Comparison of ENCODE assay signal across 8 cellular contexts in the genomic region with DNA sequence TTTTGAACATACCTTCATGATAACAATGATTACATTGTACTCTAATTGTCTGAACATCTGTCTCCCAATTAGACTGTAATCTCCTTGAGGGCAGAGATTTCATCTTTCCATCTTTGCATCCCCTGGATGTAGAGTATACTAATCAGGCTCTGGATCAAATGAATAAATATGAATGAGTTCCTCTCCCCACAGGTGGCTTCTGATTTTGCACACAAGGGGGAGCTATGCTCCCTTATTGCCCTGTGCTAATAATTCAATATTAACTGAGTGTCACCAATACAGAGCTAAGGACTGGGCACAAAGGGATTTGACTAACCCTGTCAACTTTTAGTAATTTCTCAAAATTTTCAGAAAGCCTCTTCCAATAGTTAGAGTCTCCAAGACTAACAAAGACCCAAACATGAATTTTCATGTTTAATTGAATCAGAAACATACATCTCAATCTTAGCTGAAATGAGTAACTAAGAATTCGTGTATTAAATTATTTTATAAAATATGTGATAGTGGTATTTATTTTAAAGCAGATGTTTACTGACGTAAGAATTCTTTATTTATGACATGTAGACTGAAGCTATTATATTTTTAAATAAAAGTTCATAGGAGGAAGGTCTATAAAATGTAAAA. TPM values are rescaled to one million over a fixed set of nuclear protein-coding genes. Genes with fewer than 3 reads are reported as not detected.
DNase-seq lines count a peak whose midpoint lies in the region; ATAC-seq and TF ChIP-seq lines count a peak whose summit lies in the region.

No MANE protein-coding gene starts in this region.

- no peak overlapping the region for H3K27ac ChIP-seq in HCT116 (ENCODE audit: low read depth, low read length)
- H3K27ac ChIP-seq in esophagus squamous epithelium = no peak overlapping the region
- H3K27ac ChIP-seq in suprapubic skin = no peak overlapping the region

- peaks cover 16% of the 10 kb centered on the region for H3K36me3 Mint-ChIP-seq in T-helper 17 cell (ENCODE audit: low read depth)

- intact Hi-C loops in HCT116 (cut with micrococcal nuclease) = loop anchor here (10.0 kb wide), 1 partner anchor 162 kb away; no protein-coding TSS in a partner anchor
- intact Hi-C loops in esophagus squamous epithelium (cut with DNase I) = no loop called here

- no peaks in the 10 kb centered on the region for H3K9me2 ChIP-seq in HCT116 (ENCODE audit: insufficient read depth)

- CTCF ChIA-PET in HCT116 (lab: Charles Lee) = interaction anchor here (0.6 to 2.3 kb wide), 21 partner anchors 9 to 487 kb away, joined by 3 to 60 read pairs (median 3); a partner anchor contains a TSS

- H3K27ac Mint-ChIP-seq in T-helper 17 cell = no peak overlapping the region

- RAD21 ChIA-PET in HCT116 (lab: Charles Lee; ENCODE audit: low non-redundant PET in 1 of 2, low total read pairs in 2 of 2, uncharacterized antibody in 2 of 2, unreplicated experiment in 2 of 2) = interaction anchor here (0.6 to 1.7 kb wide), 5 partner anchors 8 to 273 kb away, joined by 3 to 8 read pairs (median 3); no protein-coding TSS in a partner anchor

- no peak overlapping the region for H2AFZ ChIP-seq in HCT116 (ENCODE audit: low read depth, low read length, poor library complexity, severe bottlenecking)

- TF ChIP-seq POLR2A in HCT116 (IDR thresholded peaks at IDR 0.05; ENCODE audit: borderline replicate concordance, extremely low read depth, insufficient read depth, insufficient read length) = no peak
- TF ChIP-seq POLR2A in esophagus squamous epithelium (IDR thresholded peaks at IDR 0.05) = no peak
- TF ChIP-seq POLR2A in suprapubic skin (IDR thresholded peaks at IDR 0.05) = no peak

- peak; percentile 59 for DNase-seq in D341Med (ENCODE audit: low spot score)
- DNase-seq in HCT116 (ENCODE audit: low read depth, low spot score) = peak; percentile 36
- DNase-seq in T-helper 17 cell = peak in 1 of 3 donors; percentile 36
- DNase-seq in esophagus squamous epithelium (lab: John Stamatoyannopoulos, UW) = no peak
- DNase-seq in suprapubic skin (ENCODE audit: low spot score in 2 of 2) = no peak
- no peak for DNase-seq in epidermal melanocyte (ENCODE audit: insufficient read length, low spot score)
- no peak for DNase-seq in UCSD-AML1 (lab: John Stamatoyannopoulos, UW; ENCODE audit: unreplicated experiment)

- TF ChIP-seq RAD21 in HCT116 (IDR thresholded peaks at IDR 0.05; ENCODE audit: low read depth) = peak; percentile 68

- H3K36me3 ChIP-seq in HCT116 (ENCODE audit: control insufficient read depth in 1 of 2, insufficient read depth in 2 of 2, low read length in 2 of 2) (no peaks in the 10 kb centered on the region), esophagus squamous epithelium (peaks cover 0 to 14% (median 0%) of the 10 kb centered on the region in 3 donors), suprapubic skin (no peaks in the 10 kb centered on the region)

- BruUV-seq in HCT116 (replicated peaks; lab: Mats Ljungman, UMichigan) = no TSS peak

- H3K27me3 ChIP-seq in HCT116 (ENCODE audit: insufficient read depth, low read length) (no peaks in the 10 kb centered on the region), esophagus squamous epithelium (peaks cover 0 to 68% (median 2%) of the 10 kb centered on the region in 4 donors), suprapubic skin (peaks cover 8% of the 10 kb centered on the region)

- 58 to 71% methylated on average over 2 of the region's 2 CpGs for WGBS in esophagus squamous epithelium, 2 donors
- WGBS in suprapubic skin = 85% methylated on average over 2 of the region's 2 CpGs

- no peak for TF ChIP-seq EP300 in suprapubic skin (IDR thresholded peaks at IDR 0.05)

- ATAC-seq in HCT116 = peak; percentile 57
- ATAC-seq in T-helper 17 cell = peak; percentile 77
- ATAC-seq in GM18858 (IDR thresholded peaks at IDR 0.05; ENCODE audit: unreplicated experiment) = no peak

- H3K4me1 ChIP-seq in HCT116 (ENCODE audit: control insufficient read depth in 1 of 2, insufficient read depth in 2 of 2, low read length in 2 of 2) (peaks cover 9 to 22% of the 10 kb centered on the region in 2 experiments), esophagus squamous epithelium (peaks cover 0 to 83% (median 8%) of the 10 kb centered on the region in 3 donors), suprapubic skin (peaks cover 23% of the 10 kb centered on the region)

- H3K4me2 ChIP-seq in HCT116 (ENCODE audit: low read length) = no peak overlapping the region

- peaks cover 3% of the 10 kb centered on the region for H3K4me1 Mint-ChIP-seq in T-helper 17 cell

- H3K4me3 Mint-ChIP-seq in T-helper 17 cell = no peak overlapping the region

- H3K9ac ChIP-seq in HCT116 (ENCODE audit: low read length) = no peak overlapping the region

- H3K27me3 Mint-ChIP-seq in T-helper 17 cell = peaks cover 77% of the 10 kb centered on the region

- peak; percentile 71 to 92 (median 78) for TF ChIP-seq CTCF in HCT116 (IDR thresholded peaks at IDR 0.05 in 2 of 3, conservative IDR thresholded peaks at IDR 0.05 in 1 of 3; ENCODE audit: borderline replicate concordance in 1 of 3, insufficient read depth in 1 of 3, low read depth in 2 of 3, low read length in 2 of 3)
- TF ChIP-seq CTCF in esophagus squamous epithelium (IDR thresholded peaks at IDR 0.05) = peak; percentile 33 to 83 (median 72)
- peak; percentile 42 to 65 for TF ChIP-seq CTCF in suprapubic skin (IDR thresholded peaks at IDR 0.05)

- H3K9me3 ChIP-seq in HCT116 (ENCODE audit: control insufficient read depth in 1 of 2, insufficient read depth in 1 of 2, low read depth in 1 of 2, low read length in 2 of 2) (no peaks in the 10 kb centered on the region), T-helper 17 cell (ENCODE audit: control insufficient read depth, low read length, poor library complexity, severe bottlenecking) (no peaks in the 10 kb centered on the region), esophagus squamous epithelium (no peaks in the 10 kb centered on the region), suprapubic skin (no peaks in the 10 kb centered on the region)

- POLR2A ChIA-PET in HCT116 (lab: Charles Lee) = no interaction called here

- no peaks in the 10 kb centered on the region for H4K20me1 ChIP-seq in HCT116 (ENCODE audit: insufficient read depth)

- H3K79me2 ChIP-seq in HCT116 (ENCODE audit: insufficient read depth, low read length) = no peaks in the 10 kb centered on the region

- H3K4me3 ChIP-seq in HCT116 (replicated peaks in 1 of 2; ENCODE audit: low read depth in 1 of 2, low read length in 2 of 2) (no peak overlapping the region), esophagus squamous epithelium (no peak overlapping the region), suprapubic skin (no peak overlapping the region)

TF ChIP-seq in HCT116, 20 proteins besides CTCF, POLR2A, EP300 and RAD21:
- no peak for TF ChIP-seq EGR1 (IDR thresholded peaks at IDR 0.05; ENCODE audit: low read depth)

RNA-seq across cellular contexts. Expression of a gene that starts 3.0 kb away (rescaled TPM):
- total RNA-seq in HCT116 (2021; ENCODE audit: unreplicated experiment) (2.3 TPM), T-helper 17 cell (under 1 TPM in 1 of 2 donors, not detected in 1; 0.57 TPM), esophagus squamous epithelium (100 to 1,000 TPM in 3 of 4 donors, 10 to 100 TPM in 1; 64.0 to 202 (median 134) TPM), suprapubic skin (100 to 1,000 TPM in 1 of 4 donors, 10 to 100 TPM in 3; 65.6 to 178 (median 89.6) TPM)
- polyA plus RNA-seq in HCT116 (2012) = 1.3 and 1.4 TPM in 2 replicates

RNA-seq across cellular contexts. Expression of a gene that starts 3.1 kb away (rescaled TPM):
- total RNA-seq in HCT116 (2021; ENCODE audit: unreplicated experiment) (19.6 TPM), T-helper 17 cell (under 1 TPM in 1 of 2 donors, not detected in 1; 0.42 TPM), esophagus squamous epithelium (100 to 1,000 TPM in 2 of 4 donors, 10 to 100 TPM in 2; 87.5 to 202 (median 122) TPM), suprapubic skin (100 to 1,000 TPM in 3 of 4 donors, 10 to 100 TPM in 1; 87.2 to 246 (median 165) TPM)
- 11.1 and 11.3 TPM in 2 replicates for polyA plus RNA-seq in HCT116 (2012)

RNA-seq across cellular contexts. Expression of a gene that starts 12.5 kb away (rescaled TPM):
- total RNA-seq in HCT116 (2021; ENCODE audit: unreplicated experiment) (not detected), T-helper 17 cell (not detected), esophagus squamous epithelium (10 to 100 TPM in 2 of 4 donors, 1 to 10 TPM in 1, not detected in 1; 6.3 to 20.6 (median 13.6) TPM), suprapubic skin (not detected)
- polyA plus RNA-seq in HCT116 (2012) = 0.13 and 0.16 TPM in 2 replicates

RNA-seq across cellular contexts. Expression of a gene that starts 12.7 kb away (rescaled TPM):
- 0.44 TPM for total RNA-seq in HCT116 (2021; ENCODE audit: unreplicated experiment)
- 0.44 and 0.57 TPM in 2 replicates for polyA plus RNA-seq in HCT116 (2012)
- total RNA-seq in T-helper 17 cell = under 1 TPM in 1 of 2 donors, not detected in 1; 0.27 TPM
- 10 to 100 TPM in 3 of 4 donors, 1 to 10 TPM in 1; 5.0 to 50.7 (median 22.6) TPM for total RNA-seq in esophagus squamous epithelium
- 10 to 100 TPM in 2 of 4 donors, 1 to 10 TPM in 2; 2.3 to 32.6 (median 6.9) TPM for total RNA-seq in suprapubic skin

Comparison
In these comparisons a context has a peak if more than half of its experiments do, and no peak if none do; other contexts are left out.
1. DNase-seq: peak in D341Med (single experiment) and HCT116 (single experiment); none in esophagus squamous epithelium (single experiment), suprapubic skin (0 of 2), epidermal melanocyte (single experiment) and UCSD-AML1 (single experiment).
2. RNA of a gene that starts 3.0 kb away (total RNA-seq): 64.0 to 202 TPM in esophagus squamous epithelium and 65.6 to 178 TPM in suprapubic skin; 2.3 TPM in HCT116 (single experiment) and 0.57 TPM in T-helper 17 cell; every median in the first group is over 10 times any median in the second.
3. RNA of a gene that starts 3.1 kb away (total RNA-seq): 87.2 to 246 TPM in suprapubic skin, 87.5 to 202 TPM in esophagus squamous epithelium and 19.6 TPM in HCT116 (single experiment); 0.42 TPM in T-helper 17 cell; every median in the first group is over 10 times any median in the second.
4. Peak in every context shown above with its lines, with median percentiles within 50 percentile points of each other: CTCF ChIP-seq.